In genomic region chr5:81835813-81836458, GRCh38 we compare ENCODE assay signal across 27 cellular contexts.
DNase-seq lines count a peak whose midpoint lies in the region; ATAC-seq and TF ChIP-seq lines count a peak whose summit lies in the region.
"Had no signal": no experiment of that assay in that cellular context is flagged by ENCODE, and none has a peak within 500 bp of the region (broad histone marks: within the 10 kb centered on the region; RNA-seq: fewer than 3 reads in every experiment).

No MANE protein-coding gene starts in this region.

- no peak overlapping the region for H3K27ac ChIP-seq in mammary epithelial cell (ENCODE audit: insufficient read depth, low read depth, low read length)
- H3K27ac ChIP-seq in substantia nigra (ENCODE audit: low read depth, low read length, poor library complexity, severe bottlenecking) = peak overlapping the region; percentile 9
- H3K27ac ChIP-seq: brain microvascular endothelial cell, PC-9, prostate gland, upper lobe of right lung had no signal

- no peaks in the 10 kb centered on the region for H3K27me3 Mint-ChIP-seq in nephron (ENCODE audit: low read depth)
- H3K27me3 Mint-ChIP-seq: CD8-positive, alpha-beta memory T cell had no signal

- H3K4me2 ChIP-seq in mammary epithelial cell (ENCODE audit: insufficient read depth, low read depth, low read length) = no peak overlapping the region
- H3K4me2 ChIP-seq: PC-9 had no signal

- in situ Hi-C loops in mammary epithelial cell (cut with MboI; ENCODE audit: low sequenced_read_pairs in 2 of 2) = loop anchor here (10.0 to 25.0 kb wide), 2 partner anchors 324 to 331 kb away; no protein-coding TSS in a partner anchor
- in situ Hi-C loops in GM13976 (cut with MboI; ENCODE audit: low sequenced_read_pairs, unreplicated experiment) = no loop called here

- H3K27me3 ChIP-seq in mammary epithelial cell (ENCODE audit: insufficient read depth, low read length) = no peaks in the 10 kb centered on the region
- H3K27me3 ChIP-seq: brain microvascular endothelial cell, gastroesophageal sphincter, upper lobe of right lung had no signal

- DNase-seq in NCI-H146 (lab: John Stamatoyannopoulos, UW) = peak; percentile 8
- DNase-seq in NCI-H146 treated with DMSO at 0.1 percent for 48 hours (lab: John Stamatoyannopoulos, UW; ENCODE audit: unreplicated experiment) = no peak
- no peak for DNase-seq in mammary epithelial cell
- DNase-seq in substantia nigra (lab: John Stamatoyannopoulos, UW) = no peak
- DNase-seq in GM13976 (ENCODE audit: low spot score) = no peak
- no peak for DNase-seq in cortex of kidney (lab: John Stamatoyannopoulos, UW)
- DNase-seq: activated CD4-positive, alpha-beta T cell treated with anti-CD3 and anti-CD28 coated beads for 1 hour; activated CD8-positive, alpha-beta T cell treated with anti-CD3 and anti-CD28 coated beads, Interleukin-2, amount 10 ng/mL, durations not matched to agents 7 days and 5 days; activated effector memory CD4-positive, alpha-beta T cell treated with anti-CD3 and anti-CD28 coated beads, Interleukin-2, amount 50 U/mL, for 16 hours; activated T-cell treated with anti-CD3 and anti-CD28 coated beads for 4 hours; AML-193; brain microvascular endothelial cell; CD8-positive, alpha-beta memory T cell; DMS79 treated with DMSO at 0.1 percent for 48 hours; effector memory CD4-positive, alpha-beta T cell; hypothalamus; NCI-H1105; NCI-H2081; NCI-H226; PC-9; SIG-M5; upper lobe of right lung had no signal

- H4K20me1 ChIP-seq in mammary epithelial cell (ENCODE audit: insufficient read depth, low read length) = no peaks in the 10 kb centered on the region

- H3K4me1 ChIP-seq in mammary epithelial cell (ENCODE audit: insufficient read depth, low read length) = no peaks in the 10 kb centered on the region
- H3K4me1 ChIP-seq: gastroesophageal sphincter, prostate gland, upper lobe of right lung had no signal

- H3K36me3 Mint-ChIP-seq in nephron (ENCODE audit: low read depth) = no peaks in the 10 kb centered on the region
- H3K36me3 Mint-ChIP-seq: CD8-positive, alpha-beta memory T cell had no signal

- no peak overlapping the region for H3K4me3 Mint-ChIP-seq in nephron
- H3K4me3 Mint-ChIP-seq: activated CD8-positive, alpha-beta T cell treated with anti-CD3 and anti-CD28 coated beads, Interleukin-2, amount 10 ng/mL, durations not matched to agents 7 days and 5 days; CD8-positive, alpha-beta memory T cell had no signal

- peak overlapping the region in 2 of 3 experiments; percentile 63 to 64 for H3K27ac Mint-ChIP-seq in nephron
- H3K27ac Mint-ChIP-seq: activated CD8-positive, alpha-beta T cell treated with anti-CD3 and anti-CD28 coated beads, Interleukin-2, amount 10 ng/mL, durations not matched to agents 7 days and 5 days; CD8-positive, alpha-beta memory T cell had no signal

- peak overlapping the region; percentile 46 for H2AFZ ChIP-seq in mammary epithelial cell (ENCODE audit: low read depth, low read length)
- H2AFZ ChIP-seq: PC-9 had no signal

- BruUV-seq in mammary epithelial cell (replicated peaks; lab: Mats Ljungman, UMichigan) = no TSS peak

- H3K9me3 ChIP-seq in mammary epithelial cell (replicated peaks; ENCODE audit: insufficient read depth, low read length) = no peaks in the 10 kb centered on the region
- H3K9me3 ChIP-seq: gastroesophageal sphincter, prostate gland, upper lobe of right lung had no signal

- H3K79me2 ChIP-seq in mammary epithelial cell (ENCODE audit: insufficient read depth, low read length) = no peaks in the 10 kb centered on the region

- WGBS in mammary epithelial cell (ENCODE audit: low coverage, missing lambda C conversion rate) = 22% methylated on average over 4 of the region's 4 CpGs

- no peaks in the 10 kb centered on the region for H3K36me3 ChIP-seq in mammary epithelial cell (ENCODE audit: insufficient read depth, low read length)
- H3K36me3 ChIP-seq: brain microvascular endothelial cell, gastroesophageal sphincter, prostate gland, upper lobe of right lung had no signal

- H3K9me3 Mint-ChIP-seq in nephron = peaks cover 2% of the 10 kb centered on the region
- H3K9me3 Mint-ChIP-seq: CD8-positive, alpha-beta memory T cell had no signal

- dilution Hi-C loops in mammary epithelial cell (cut with HindIII; ENCODE audit: low sequenced_read_pairs) = no loop called here

- no peak overlapping the region for H3K4me3 ChIP-seq in mammary epithelial cell (replicated peaks in 1 of 3; ENCODE audit: insufficient read depth in 1 of 3, low read depth in 2 of 3, low read length in 3 of 3)
- H3K4me3 ChIP-seq: gastroesophageal sphincter, PC-9, prostate gland, upper lobe of right lung had no signal

- intact Hi-C loops in mammary epithelial cell (cut with micrococcal nuclease) = loop anchor here (5.0 kb wide), 1 partner anchor 409 kb away; no protein-coding TSS in a partner anchor

- TF ChIP-seq CTCF in mammary epithelial cell (conservative IDR thresholded peaks at IDR 0.05 in 1 of 2, IDR thresholded peaks at IDR 0.05 in 1 of 2; ENCODE audit: extremely low read depth in 1 of 2, insufficient read depth in 1 of 2, low read depth in 1 of 2, low read length in 2 of 2) (no peak), nephron (IDR thresholded peaks at IDR 0.05; ENCODE audit: unreplicated experiment in 3 of 3) (no peak), GM13976 (IDR thresholded peaks at IDR 0.05; ENCODE audit: borderline replicate concordance, control extremely low read depth, extremely low read depth, insufficient read depth, missing control alignments) (no peak)

- H3K4me1 Mint-ChIP-seq in nephron = peaks cover 11% of the 10 kb centered on the region

- CTCF ChIA-PET in mammary epithelial cell (lab: Charles Lee; ENCODE audit: low non-redundant PET) = no interaction called here

- ATAC-seq in GM21723 (IDR thresholded peaks at IDR 0.05; ENCODE audit: unreplicated experiment) = no peak
- ATAC-seq: activated CD8-positive, alpha-beta T cell treated with anti-CD3 and anti-CD28 coated beads, Interleukin-2, amount 10 ng/mL, durations not matched to agents 7 days and 5 days; esophagus mucosa; gastroesophageal sphincter; upper lobe of right lung had no signal

- no peak overlapping the region for H3K9ac ChIP-seq in mammary epithelial cell (ENCODE audit: insufficient read depth, low read length)
